Comparison of ENCODE assay signal across 15 cellular contexts in the genomic region with DNA sequence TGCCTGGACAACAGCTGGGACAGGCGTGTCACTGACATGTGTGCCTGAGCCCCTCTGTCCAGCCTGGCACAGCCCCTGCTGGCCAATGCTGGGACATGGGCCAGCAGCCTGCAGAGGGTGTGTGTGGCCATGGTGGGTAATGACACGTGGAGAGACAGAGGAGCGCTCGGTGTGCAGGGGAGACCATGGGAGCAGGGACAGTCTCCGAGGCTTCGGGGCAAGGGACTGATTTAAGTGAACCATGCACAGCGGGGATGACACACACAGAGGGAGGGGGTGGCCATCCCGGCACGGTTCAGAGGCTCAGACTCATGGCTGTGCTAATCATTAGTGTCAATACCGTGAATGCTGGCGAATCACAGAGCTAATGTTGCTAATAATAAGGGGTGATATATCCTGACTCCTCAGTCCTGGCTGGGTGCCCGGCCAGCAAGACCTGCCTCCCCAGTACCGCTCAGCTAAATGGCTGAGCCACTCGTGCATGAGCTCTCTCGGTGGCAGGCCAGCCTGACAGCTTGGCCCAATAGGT. TPM values are rescaled to one million over a fixed set of nuclear protein-coding genes. Genes with fewer than 3 reads are reported as not detected.
A peak's percentile ranks its signal among the peaks of the same experiment; 100 is the strongest.
DNase-seq lines count a peak whose midpoint lies in the region; ATAC-seq and TF ChIP-seq lines count a peak whose summit lies in the region.
"Had no signal": no experiment of that assay in that cellular context is flagged by ENCODE, and none has a peak within 500 bp of the region (broad histone marks: within the 10 kb centered on the region; RNA-seq: fewer than 3 reads in every experiment).

No MANE protein-coding gene starts in this region.

- TF ChIP-seq CTCF in Caco-2 (IDR thresholded peaks at IDR 0.05; ENCODE audit: insufficient read depth in 1 of 2, low read depth in 1 of 2, low read length in 1 of 2, severe bottlenecking in 1 of 2, unreplicated experiment in 1 of 2): peak; percentile 14 to 35
- peak; percentile 57 for TF ChIP-seq CTCF in HEK293 (tag by site-specific recombination; IDR thresholded peaks at IDR 0.05)
- TF ChIP-seq CTCF in ascending aorta (IDR thresholded peaks at IDR 0.05): no peak

- H3K27me3 ChIP-seq in Caco-2 (replicated peaks; ENCODE audit: control insufficient read depth, insufficient read depth, low read length): no peaks in the 10 kb centered on the region; the same call in 1 of the 2 replicates
- no peaks in the 10 kb centered on the region for H3K27me3 ChIP-seq in ascending aorta

- intact Hi-C loops in Caco-2 (cut with micrococcal nuclease; ENCODE audit: unreplicated experiment) (no loop called here), ascending aorta (cut with DNase I) (no loop called here)

- no peak overlapping the region for H3K4me3 ChIP-seq in Caco-2 (ENCODE audit: low read depth, low read length)
- no peak overlapping the region for H3K4me3 ChIP-seq in HEK293 (ENCODE audit: low read depth, low read length)
- no peak overlapping the region for H3K4me3 ChIP-seq in ascending aorta

- peak; percentile 49; the same call in 1 of the 3 replicates for ATAC-seq in SK-N-SH treated with all-trans-retinoic acid at 6 μM for 48 hours
- no peak for ATAC-seq in GM18519 (IDR thresholded peaks at IDR 0.05; ENCODE audit: low FRiP score, unreplicated experiment)
- ATAC-seq: naive thymus-derived CD4-positive, alpha-beta T cell; T-helper 17 cell had no signal

- CTCF ChIA-PET in Caco-2 (lab: Charles Lee): no interaction called here
- CTCF ChIA-PET in HEK293 (lab: Yijun Ruan, JAX): no interaction called here
- CTCF ChIA-PET in activated CD4-positive, alpha-beta memory T cell treated with anti-CD3 and anti-CD28 coated beads, Interleukin-2, amount 10 ng/mL, durations not matched to agents 7 days and 5 days (lab: Charles Lee): no interaction called here

- no peaks in the 10 kb centered on the region for H3K36me3 Mint-ChIP-seq in Caco-2 (ENCODE audit: insufficient read depth, unreplicated experiment)
- H3K36me3 Mint-ChIP-seq in activated CD4-positive, alpha-beta memory T cell treated with anti-CD3 and anti-CD28 coated beads, Interleukin-2, amount 10 ng/mL, durations not matched to agents 7 days and 5 days (ENCODE audit: low read depth): no peaks in the 10 kb centered on the region
- H3K36me3 Mint-ChIP-seq: CD4-positive, CD25-positive, alpha-beta regulatory T cell; naive thymus-derived CD4-positive, alpha-beta T cell had no signal

- H3K36me3 ChIP-seq in Caco-2 (ENCODE audit: control insufficient read depth, insufficient read depth, low read length): no peaks in the 10 kb centered on the region
- H3K36me3 ChIP-seq in HEK293 (ENCODE audit: control insufficient read depth in 2 of 2, insufficient read depth in 1 of 2, low read length in 2 of 2): no peaks in the 10 kb centered on the region
- H3K36me3 ChIP-seq in ascending aorta: no peaks in the 10 kb centered on the region

- no peak overlapping the region for H3K27ac ChIP-seq in HEK293 (ENCODE audit: extremely low read depth, low read depth, low read length)
- H3K27ac ChIP-seq in ascending aorta: no peak overlapping the region

- no peak overlapping the region for H3K4me3 Mint-ChIP-seq in Caco-2 (ENCODE audit: unreplicated experiment)
- H3K4me3 Mint-ChIP-seq in activated CD4-positive, alpha-beta memory T cell treated with anti-CD3 and anti-CD28 coated beads, Interleukin-2, amount 10 ng/mL, durations not matched to agents 7 days and 5 days: no peak overlapping the region
- H3K4me3 Mint-ChIP-seq: CD4-positive, CD25-positive, alpha-beta regulatory T cell; naive thymus-derived CD4-positive, alpha-beta T cell; T-helper 17 cell had no signal

- no peaks in the 10 kb centered on the region for H3K4me1 Mint-ChIP-seq in Caco-2 (ENCODE audit: low read depth, unreplicated experiment)
- no peaks in the 10 kb centered on the region for H3K4me1 Mint-ChIP-seq in activated CD4-positive, alpha-beta memory T cell treated with anti-CD3 and anti-CD28 coated beads, Interleukin-2, amount 10 ng/mL, durations not matched to agents 7 days and 5 days
- H3K4me1 Mint-ChIP-seq: CD4-positive, CD25-positive, alpha-beta regulatory T cell; naive thymus-derived CD4-positive, alpha-beta T cell had no signal

- DNase-seq in Caco-2 (peak in 1 of 2 experiments; percentile 7), kidney glomerular epithelial cell (lab: John Stamatoyannopoulos, UW) (peak; percentile 38), ascending aorta (ENCODE audit: low spot score in 2 of 2) (no peak), SKM-1 (lab: John Stamatoyannopoulos, UW; ENCODE audit: unreplicated experiment) (no peak)
- no peak for DNase-seq in activated CD4-positive, alpha-beta memory T cell treated with anti-CD3 and anti-CD28 coated beads, Interleukin-2, amount 10 ng/mL, durations not matched to agents 7 days and 5 days
- DNase-seq: activated CD4-positive, alpha-beta T cell treated with anti-CD3 and anti-CD28 coated beads, Interleukin-2, amount 50 U/mL, for 4 hours; activated effector memory CD4-positive, alpha-beta T cell treated with anti-CD3 and anti-CD28 coated beads, Interleukin-2, amount 50 U/mL, for 16 hours; CD4-positive, CD25-positive, alpha-beta regulatory T cell; central memory CD4-positive, alpha-beta T cell; naive thymus-derived CD4-positive, alpha-beta T cell; NCI-H748 treated with DMSO at 0.1 percent for 48 hours; T-helper 17 cell had no signal

- H3K9me3 Mint-ChIP-seq in Caco-2 (ENCODE audit: unreplicated experiment): no peaks in the 10 kb centered on the region
- no peaks in the 10 kb centered on the region for H3K9me3 Mint-ChIP-seq in activated CD4-positive, alpha-beta memory T cell treated with anti-CD3 and anti-CD28 coated beads, Interleukin-2, amount 10 ng/mL, durations not matched to agents 7 days and 5 days
- H3K9me3 Mint-ChIP-seq: CD4-positive, CD25-positive, alpha-beta regulatory T cell had no signal

- POLR2A ChIA-PET in Caco-2 (lab: Charles Lee): no interaction called here
- POLR2A ChIA-PET in HEK293 (lab: Yijun Ruan, JAX): no interaction called here
- POLR2A ChIA-PET in activated CD4-positive, alpha-beta memory T cell treated with anti-CD3 and anti-CD28 coated beads, Interleukin-2, amount 10 ng/mL, durations not matched to agents 7 days and 5 days (lab: Charles Lee): no interaction called here

- H3K27ac Mint-ChIP-seq in Caco-2 (ENCODE audit: unreplicated experiment): no peak overlapping the region
- no peak overlapping the region for H3K27ac Mint-ChIP-seq in activated CD4-positive, alpha-beta memory T cell treated with anti-CD3 and anti-CD28 coated beads, Interleukin-2, amount 10 ng/mL, durations not matched to agents 7 days and 5 days
- H3K27ac Mint-ChIP-seq: CD4-positive, CD25-positive, alpha-beta regulatory T cell; naive thymus-derived CD4-positive, alpha-beta T cell; T-helper 17 cell had no signal

- H3K27me3 Mint-ChIP-seq in Caco-2 (ENCODE audit: insufficient read depth, unreplicated experiment): peaks cover 19% of the 10 kb centered on the region
- no peaks in the 10 kb centered on the region for H3K27me3 Mint-ChIP-seq in activated CD4-positive, alpha-beta memory T cell treated with anti-CD3 and anti-CD28 coated beads, Interleukin-2, amount 10 ng/mL, durations not matched to agents 7 days and 5 days
- H3K27me3 Mint-ChIP-seq: CD4-positive, CD25-positive, alpha-beta regulatory T cell had no signal

- no TSS peak for BruUV-seq in Caco-2 (replicated peaks; lab: Mats Ljungman, UMichigan)

- H3K4me1 ChIP-seq in Caco-2 (no peaks in the 10 kb centered on the region), HEK293 (ENCODE audit: control insufficient read depth, insufficient read depth, low read length) (no peaks in the 10 kb centered on the region), ascending aorta (no peaks in the 10 kb centered on the region)

- no peaks in the 10 kb centered on the region for H3K9me3 ChIP-seq in Caco-2
- no peaks in the 10 kb centered on the region for H3K9me3 ChIP-seq in HEK293 (ENCODE audit: control insufficient read depth, insufficient read depth, low read depth, low read length)
- H3K9me3 ChIP-seq in ascending aorta: no peaks in the 10 kb centered on the region

TF ChIP-seq in HEK293, 187 proteins besides CTCF, POLR2A, EP300 and RAD21:
- no peak for TF ChIP-seq TCF7L2 (IDR thresholded peaks at IDR 0.05; ENCODE audit: borderline replicate concordance, low read depth, low read length)
- no peak for TF ChIP-seq HOXD13 (CRISPR knock-in tag; IDR thresholded peaks at IDR 0.05; ENCODE audit: borderline replicate concordance)
- no peak for TF ChIP-seq ZNF354C (tag by site-specific recombination; IDR thresholded peaks at IDR 0.05; ENCODE audit: borderline replicate concordance, low read depth)
- TF ChIP-seq ZNF341 (tag by site-specific recombination; IDR thresholded peaks at IDR 0.05; ENCODE audit: low read depth): peak; percentile 32; the same call in 1 of the 2 replicates
- no peak for TF ChIP-seq ZNF792 (tag by site-specific recombination; IDR thresholded peaks at IDR 0.05)
- no peak for TF ChIP-seq ZNF596 (tag by site-specific recombination; IDR thresholded peaks at IDR 0.05)

TF ChIP-seq in SK-N-SH treated with all-trans-retinoic acid at 6 μM for 48 hours, 23 proteins besides CTCF, POLR2A, EP300 and RAD21 (continues in another document):
- no peak for TF ChIP-seq ESRRG (CRISPR knock-in tag; IDR thresholded peaks at IDR 0.05)
- TF ChIP-seq, protein P1, sequence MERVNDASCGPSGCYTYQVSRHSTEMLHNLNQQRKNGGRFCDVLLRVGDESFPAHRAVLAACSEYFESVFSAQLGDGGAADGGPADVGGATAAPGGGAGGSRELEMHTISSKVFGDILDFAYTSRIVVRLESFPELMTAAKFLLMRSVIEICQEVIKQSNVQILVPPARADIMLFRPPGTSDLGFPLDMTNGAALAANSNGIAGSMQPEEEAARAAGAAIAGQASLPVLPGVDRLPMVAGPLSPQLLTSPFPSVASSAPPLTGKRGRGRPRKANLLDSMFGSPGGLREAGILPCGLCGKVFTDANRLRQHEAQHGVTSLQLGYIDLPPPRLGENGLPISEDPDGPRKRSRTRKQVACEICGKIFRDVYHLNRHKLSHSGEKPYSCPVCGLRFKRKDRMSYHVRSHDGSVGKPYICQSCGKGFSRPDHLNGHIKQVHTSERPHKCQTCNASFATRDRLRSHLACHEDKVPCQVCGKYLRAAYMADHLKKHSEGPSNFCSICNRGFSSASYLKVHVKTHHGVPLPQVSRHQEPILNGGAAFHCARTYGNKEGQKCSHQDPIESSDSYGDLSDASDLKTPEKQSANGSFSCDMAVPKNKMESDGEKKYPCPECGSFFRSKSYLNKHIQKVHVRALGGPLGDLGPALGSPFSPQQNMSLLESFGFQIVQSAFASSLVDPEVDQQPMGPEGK (CRISPR knock-in tag; IDR thresholded peaks at IDR 0.05; ENCODE audit: borderline replicate concordance): no peak
- TF ChIP-seq OSR1 (CRISPR knock-in tag; IDR thresholded peaks at IDR 0.05): no peak
- TF ChIP-seq GLIS3 (CRISPR knock-in tag; IDR thresholded peaks at IDR 0.05): no peak
- no peak for TF ChIP-seq RARB (CRISPR knock-in tag; IDR thresholded peaks at IDR 0.05)
- TF ChIP-seq ZC3H10 (CRISPR knock-in tag; IDR thresholded peaks at IDR 0.05): no peak
- no peak for TF ChIP-seq ZFP30 (CRISPR knock-in tag; IDR thresholded peaks at IDR 0.05)

RNA-seq across cellular contexts. Expression of a gene that starts 41.6 kb away (rescaled TPM):
- not detected in 2 replicates for total RNA-seq in Caco-2 (2022)
- total RNA-seq in activated CD4-positive, alpha-beta memory T cell treated with anti-CD3 and anti-CD28 coated beads, Interleukin-2, amount 10 ng/mL, durations not matched to agents 7 days and 5 days: not detected
- 2.4 TPM for total RNA-seq in ascending aorta
- total RNA-seq: CD4-positive, CD25-positive, alpha-beta regulatory T cell; naive thymus-derived CD4-positive, alpha-beta T cell; T-helper 17 cell had no signal

Comparison
In these comparisons a context has a peak if more than half of its experiments do, and no peak if none do; other contexts are left out.
1. CTCF ChIP-seq: peak in Caco-2 (2 of 2) and HEK293 (single experiment); none in ascending aorta (0 of 3).